Comparison of ENCODE assay signal across 19 cellular contexts in the genomic region with DNA sequence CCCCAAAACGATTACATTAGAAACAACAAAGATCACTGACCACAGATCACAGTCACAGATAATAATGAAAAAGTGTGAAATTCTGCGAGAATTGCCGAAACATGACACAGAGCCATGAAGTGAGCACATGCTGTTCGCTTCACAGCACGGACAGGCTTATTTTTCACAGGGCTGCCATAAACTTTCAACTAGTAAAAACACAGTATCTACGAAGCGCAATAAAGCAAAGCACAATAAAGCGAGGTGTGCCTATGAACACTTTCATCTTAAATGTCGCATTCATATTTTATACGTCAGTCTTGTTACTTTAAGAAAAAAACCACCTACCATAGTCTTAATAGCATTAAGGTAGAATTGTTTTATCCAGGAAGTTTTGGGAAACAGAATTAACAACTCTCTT. TPM values are rescaled to one million over a fixed set of nuclear protein-coding genes. Genes with fewer than 3 reads are reported as not detected.
DNase-seq lines count a peak whose midpoint lies in the region; ATAC-seq and TF ChIP-seq lines count a peak whose summit lies in the region.
"Had no signal": no experiment of that assay in that cellular context is flagged by ENCODE, and none has a peak within 500 bp of the region (broad histone marks: within the 10 kb centered on the region; RNA-seq: fewer than 3 reads in every experiment).

No MANE protein-coding gene starts in this region.

- TF ChIP-seq POLR2A in uterus (IDR thresholded peaks at IDR 0.05): no peak

- no peak overlapping the region for H3K4me3 Mint-ChIP-seq in activated naive CD4-positive, alpha-beta T cell treated with anti-CD3 and anti-CD28 coated beads, Interleukin-2, amount 50 U/mL, for 24 hours
- no peak overlapping the region for H3K4me3 Mint-ChIP-seq in activated naive CD4-positive, alpha-beta T cell treated with anti-CD3 and anti-CD28 coated beads, Interleukin-2, amount 10 ng/mL, durations not matched to agents 7 days and 5 days
- H3K4me3 Mint-ChIP-seq in stimulated activated effector memory CD8-positive, alpha-beta T cell treated with anti-CD3 and anti-CD28 coated beads, Interleukin-12 subunit alpha, Interleukin-12 subunit beta, amount 100 ng/mL, for 72 hours: no peak overlapping the region
- H3K4me3 Mint-ChIP-seq in activated T-cell treated with anti-CD3 and anti-CD28 coated beads, Interleukin-2, amount 50 U/mL, for 4 hours: no peak overlapping the region
- H3K4me3 Mint-ChIP-seq: H9 had no signal

- H3K36me3 ChIP-seq in uterus: no peaks in the 10 kb centered on the region

- DNase-seq in activated naive CD4-positive, alpha-beta T cell treated with anti-CD3 and anti-CD28 coated beads, Interleukin-2, amount 10 ng/mL, durations not matched to agents 7 days and 5 days: no peak
- no peak for DNase-seq in left colon
- no peak for DNase-seq in stimulated activated effector memory CD8-positive, alpha-beta T cell treated with anti-CD3 and anti-CD28 coated beads, Interleukin-12 subunit alpha, Interleukin-12 subunit beta, amount 100 ng/mL, for 72 hours (ENCODE audit: low spot score in 2 of 2)
- no peak for DNase-seq in uterus
- no peak for DNase-seq in activated T-cell treated with anti-CD3 and anti-CD28 coated beads, Interleukin-2, amount 50 U/mL, for 4 hours
- DNase-seq in D341Med (ENCODE audit: low spot score): no peak
- DNase-seq: DMS79 treated with DMSO at 0.1 percent for 48 hours, H9, KBM-7, NCI-H1105 treated with DMSO at 0.1 percent for 48 hours, NCI-H1694 treated with DMSO at 0.1 percent for 48 hours, NCI-H2227 treated with DMSO at 0.1 percent for 48 hours, NCI-H524, NCI-H82, SHP77 had no signal

- H3K27me3 ChIP-seq in uterus: no peaks in the 10 kb centered on the region
- H3K27me3 ChIP-seq: BLaER1 had no signal

- H3K27ac ChIP-seq in VCaP (peak overlapping the region; percentile 76), uterus (no peak overlapping the region)
- H3K27ac ChIP-seq: BLaER1 had no signal

- H3K4me1 ChIP-seq in uterus: no peaks in the 10 kb centered on the region

- H3K9me3 ChIP-seq in uterus: no peaks in the 10 kb centered on the region
- H3K9me3 ChIP-seq: BLaER1 had no signal

- peak; percentile 80 for ATAC-seq in left colon
- ATAC-seq in stimulated activated effector memory CD8-positive, alpha-beta T cell treated with anti-CD3 and anti-CD28 coated beads, Interleukin-12 subunit alpha, Interleukin-12 subunit beta, amount 100 ng/mL, for 72 hours: no peak
- ATAC-seq in activated T-cell treated with anti-CD3 and anti-CD28 coated beads, Interleukin-2, amount 50 U/mL, for 4 hours: no peak
- ATAC-seq: HepG2 had no signal

- CTCF ChIA-PET in activated naive CD4-positive, alpha-beta T cell treated with anti-CD3 and anti-CD28 coated beads, Interleukin-2, amount 10 ng/mL, durations not matched to agents 7 days and 5 days (lab: Charles Lee): no interaction called here

- no peaks in the 10 kb centered on the region for H3K27me3 Mint-ChIP-seq in activated naive CD4-positive, alpha-beta T cell treated with anti-CD3 and anti-CD28 coated beads, Interleukin-2, amount 50 U/mL, for 24 hours
- no peaks in the 10 kb centered on the region for H3K27me3 Mint-ChIP-seq in activated naive CD4-positive, alpha-beta T cell treated with anti-CD3 and anti-CD28 coated beads, Interleukin-2, amount 10 ng/mL, durations not matched to agents 7 days and 5 days
- H3K27me3 Mint-ChIP-seq in activated T-cell treated with anti-CD3 and anti-CD28 coated beads, Interleukin-2, amount 50 U/mL, for 4 hours (ENCODE audit: low read depth): no peaks in the 10 kb centered on the region

- peak overlapping the region; percentile 87 for H3K27ac Mint-ChIP-seq in activated naive CD4-positive, alpha-beta T cell treated with anti-CD3 and anti-CD28 coated beads, Interleukin-2, amount 50 U/mL, for 24 hours
- no peak overlapping the region for H3K27ac Mint-ChIP-seq in activated naive CD4-positive, alpha-beta T cell treated with anti-CD3 and anti-CD28 coated beads, Interleukin-2, amount 10 ng/mL, durations not matched to agents 7 days and 5 days
- peak overlapping the region; percentile 21 for H3K27ac Mint-ChIP-seq in stimulated activated effector memory CD8-positive, alpha-beta T cell treated with anti-CD3 and anti-CD28 coated beads, Interleukin-12 subunit alpha, Interleukin-12 subunit beta, amount 100 ng/mL, for 72 hours
- H3K27ac Mint-ChIP-seq: H9 had no signal

- H3K4me3 ChIP-seq in uterus: no peak overlapping the region
- H3K4me3 ChIP-seq: BLaER1 had no signal

- H3K4me1 Mint-ChIP-seq in activated naive CD4-positive, alpha-beta T cell treated with anti-CD3 and anti-CD28 coated beads, Interleukin-2, amount 50 U/mL, for 24 hours: no peaks in the 10 kb centered on the region
- H3K4me1 Mint-ChIP-seq in activated naive CD4-positive, alpha-beta T cell treated with anti-CD3 and anti-CD28 coated beads, Interleukin-2, amount 10 ng/mL, durations not matched to agents 7 days and 5 days: peaks cover 30% of the 10 kb centered on the region
- H3K4me1 Mint-ChIP-seq in stimulated activated effector memory CD8-positive, alpha-beta T cell treated with anti-CD3 and anti-CD28 coated beads, Interleukin-12 subunit alpha, Interleukin-12 subunit beta, amount 100 ng/mL, for 72 hours: peaks cover 25% of the 10 kb centered on the region
- H3K4me1 Mint-ChIP-seq in activated T-cell treated with anti-CD3 and anti-CD28 coated beads, Interleukin-2, amount 50 U/mL, for 4 hours (ENCODE audit: low read depth): peaks cover 33% of the 10 kb centered on the region
- H3K4me1 Mint-ChIP-seq: H9 had no signal

- peaks cover 14% of the 10 kb centered on the region for H3K36me3 Mint-ChIP-seq in activated naive CD4-positive, alpha-beta T cell treated with anti-CD3 and anti-CD28 coated beads, Interleukin-2, amount 50 U/mL, for 24 hours
- H3K36me3 Mint-ChIP-seq in activated naive CD4-positive, alpha-beta T cell treated with anti-CD3 and anti-CD28 coated beads, Interleukin-2, amount 10 ng/mL, durations not matched to agents 7 days and 5 days: peaks cover 56% of the 10 kb centered on the region
- H3K36me3 Mint-ChIP-seq in stimulated activated effector memory CD8-positive, alpha-beta T cell treated with anti-CD3 and anti-CD28 coated beads, Interleukin-12 subunit alpha, Interleukin-12 subunit beta, amount 100 ng/mL, for 72 hours: peaks cover 49% of the 10 kb centered on the region
- H3K36me3 Mint-ChIP-seq in activated T-cell treated with anti-CD3 and anti-CD28 coated beads, Interleukin-2, amount 50 U/mL, for 4 hours (ENCODE audit: insufficient read depth): peaks cover 32% of the 10 kb centered on the region

- no peak for TF ChIP-seq CTCF in VCaP (conservative IDR thresholded peaks at IDR 0.05)
- TF ChIP-seq CTCF in uterus (IDR thresholded peaks at IDR 0.05): no peak

- intact Hi-C loops in left colon (cut with DNase I, micrococcal nuclease): loop anchor here in 1 of 2 donors (10.0 kb wide), 1 partner anchor 87 kb away; no protein-coding TSS in a partner anchor
- intact Hi-C loops in uterus (cut with DNase I; ENCODE audit: low total_unique reads): no loop called here

- no peaks in the 10 kb centered on the region for H3K9me3 Mint-ChIP-seq in activated naive CD4-positive, alpha-beta T cell treated with anti-CD3 and anti-CD28 coated beads, Interleukin-2, amount 50 U/mL, for 24 hours
- H3K9me3 Mint-ChIP-seq in activated naive CD4-positive, alpha-beta T cell treated with anti-CD3 and anti-CD28 coated beads, Interleukin-2, amount 10 ng/mL, durations not matched to agents 7 days and 5 days: peaks cover 3% of the 10 kb centered on the region
- no peaks in the 10 kb centered on the region for H3K9me3 Mint-ChIP-seq in stimulated activated effector memory CD8-positive, alpha-beta T cell treated with anti-CD3 and anti-CD28 coated beads, Interleukin-12 subunit alpha, Interleukin-12 subunit beta, amount 100 ng/mL, for 72 hours
- no peaks in the 10 kb centered on the region for H3K9me3 Mint-ChIP-seq in activated T-cell treated with anti-CD3 and anti-CD28 coated beads, Interleukin-2, amount 50 U/mL, for 4 hours
- H3K9me3 Mint-ChIP-seq: H9 had no signal

RNA-seq across cellular contexts. Expression of a gene that starts 51.5 kb away (rescaled TPM):
- total RNA-seq in left colon (10 to 100 TPM; 68.8 to 86.0 TPM), uterus (100 to 1,000 TPM in 2 of 4 donors, 10 to 100 TPM in 2; 91.6 to 159 (median 100) TPM)
- 10 to 100 TPM; 48.7 to 59.7 (median 57.1) TPM for total RNA-seq in activated T-cell treated with anti-CD3 and anti-CD28 coated beads, Interleukin-2, amount 50 U/mL, for 4 hours
